In genomic region chr20:55584307-55584706, GRCh38 we compare ENCODE assay signal across 34 cellular contexts.
"Had no signal": no experiment of that assay in that cellular context is flagged by ENCODE, and none has a peak within 500 bp of the region (broad histone marks: within the 10 kb centered on the region; RNA-seq: fewer than 3 reads in every experiment).

No MANE protein-coding gene starts in this region.

- H3K27me3 ChIP-seq: adrenal gland, ascending aorta, body of pancreas, brain microvascular endothelial cell, breast epithelium, cardiac muscle cell had no signal

- H3K36me3 ChIP-seq: adrenal gland, ascending aorta, brain microvascular endothelial cell, breast epithelium, cardiac muscle cell had no signal

- H3K4me1 ChIP-seq: adrenal gland, ascending aorta, body of pancreas, breast epithelium had no signal

- FAIRE-seq: astrocyte, bronchial epithelial cell had no signal

- H3K4me3 ChIP-seq: adrenal gland, ascending aorta, body of pancreas, breast epithelium, cardiac muscle cell had no signal

- DNase-seq: activated effector memory CD4-positive, alpha-beta T cell treated with anti-CD3 and anti-CD28 coated beads, Interleukin-2, amount 50 U/mL, for 16 hours; activated effector memory CD4-positive, alpha-beta T cell treated with Interleukin-2 at 50 U/mL for 16 hours; activated gamma-delta T cell; activated gamma-delta T cell treated with Interleukin-2 at 50 U/mL for 16 hours; activated naive CD4-positive, alpha-beta T cell; activated naive CD4-positive, alpha-beta T cell treated with anti-CD3 and anti-CD28 coated beads for 36 hours; activated naive CD4-positive, alpha-beta T cell treated with anti-CD3 and anti-CD28 coated beads, Interleukin-2, amount 10 ng/mL, durations not matched to agents 7 days and 5 days; activated naive CD4-positive, alpha-beta T cell treated with anti-CD3 and anti-CD28 coated beads, Interleukin-2, amount 50 U/mL, for 16 hours; activated naive CD4-positive, alpha-beta T cell treated with Interleukin-2 at 50 U/mL for 16 hours; activated naive CD8-positive, alpha-beta T cell treated with anti-CD3 and anti-CD28 coated beads for 36 hours; activated naive CD8-positive, alpha-beta T cell treated with anti-CD3 and anti-CD28 coated beads, Interleukin-2, amount 10 ng/mL, durations not matched to agents 7 days and 5 days; activated naive CD8-positive, alpha-beta T cell treated with anti-CD3 and anti-CD28 coated beads, Interleukin-2, amount 50 U/mL, for 24 hours; activated T-cell treated with anti-CD3 and anti-CD28 coated beads, Interleukin-2, amount 50 U/mL, for 1 hour; activated T-cell treated with anti-CD3 and anti-CD28 coated beads, Interleukin-2, amount 50 U/mL, for 24 hours; activated T-cell treated with anti-CD3 and anti-CD28 coated beads, Interleukin-2, amount 50 U/mL, for 4 hours; activated T-cell treated with anti-CD3 and anti-CD28 coated beads, Interleukin-2, amount 50 U/mL, for 48 hours; activated T-cell treated with anti-CD3 and anti-CD28 coated beads, Interleukin-2, amount 50 U/mL, for 72 hours; adrenal gland; amniotic stem cell; amygdala; anterior cingulate cortex; aorta; body of pancreas; brain microvascular endothelial cell; caudate nucleus; central memory CD4-positive, alpha-beta T cell; cerebellar nuclear complex had no signal

- ATAC-seq: activated naive CD4-positive, alpha-beta T cell treated with anti-CD3 and anti-CD28 coated beads, Interleukin-2, amount 50 U/mL, for 72 hours; activated naive CD8-positive, alpha-beta T cell treated with anti-CD3 and anti-CD28 coated beads, Interleukin-2, amount 50 U/mL, for 24 hours; activated T-cell treated with anti-CD3 and anti-CD28 coated beads, Interleukin-2, amount 50 U/mL, for 4 hours; activated T-cell treated with anti-CD3 and anti-CD28 coated beads, Interleukin-2, amount 50 U/mL, for 72 hours; activated T-helper 17 cell treated with anti-CD3 and anti-CD28 coated beads, Interleukin-2, amount 50 U/mL, for 72 hours; body of pancreas had no signal

- H3K9me3 ChIP-seq: adrenal gland, ascending aorta, body of pancreas, breast epithelium had no signal

- H3K27ac ChIP-seq: adrenal gland, ascending aorta, body of pancreas, brain microvascular endothelial cell, breast epithelium, cardiac muscle cell had no signal
